ENCODE assay signal across 8 cellular contexts in the genomic region with DNA sequence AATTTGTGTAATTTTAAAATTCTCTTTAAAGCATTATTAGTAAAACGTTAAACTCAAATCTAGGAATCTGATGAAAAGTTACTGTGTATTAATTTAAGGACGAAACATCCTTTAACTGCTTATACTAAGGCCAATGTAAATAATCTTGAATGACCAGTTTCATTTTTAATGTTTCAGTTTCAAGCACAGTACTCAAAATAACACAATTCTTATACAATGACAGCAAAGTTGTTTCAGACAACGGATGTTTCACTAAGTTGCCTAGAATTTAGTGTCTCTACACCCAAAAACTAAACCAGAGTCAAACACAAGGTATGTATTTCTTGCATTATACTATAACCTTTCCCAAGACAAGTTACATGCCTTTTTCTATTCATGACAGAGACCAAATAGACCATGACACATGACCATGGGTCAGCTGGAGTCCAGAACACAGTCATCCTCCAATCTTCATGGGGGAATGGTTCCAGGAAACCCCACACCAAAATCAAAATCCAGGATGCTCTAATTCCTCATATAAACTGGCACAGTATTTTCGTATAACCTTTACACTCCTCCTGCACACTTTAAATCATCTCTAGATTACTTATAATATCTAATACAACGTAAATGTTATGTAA. TPM values are rescaled to one million over a fixed set of nuclear protein-coding genes. Genes with fewer than 3 reads are reported as not detected.
DNase-seq lines count a peak whose midpoint lies in the region; ATAC-seq and TF ChIP-seq lines count a peak whose summit lies in the region.

No MANE protein-coding gene starts in this region.

- H3K4me1 ChIP-seq in tibial nerve: peaks cover 0 to 91% (median 12%) of the 10 kb centered on the region in 4 donors
- peaks cover 6 to 13% of the 10 kb centered on the region in 2 donors for H3K4me1 ChIP-seq in thyroid gland

- H3K9me3 ChIP-seq in tibial nerve (no peaks in the 10 kb centered on the region), thyroid gland (no peaks in the 10 kb centered on the region)

- H3K27me3 ChIP-seq in brain microvascular endothelial cell (replicated peaks): no peaks in the 10 kb centered on the region
- no peaks in the 10 kb centered on the region for H3K27me3 ChIP-seq in tibial nerve
- no peaks in the 10 kb centered on the region for H3K27me3 ChIP-seq in thyroid gland

- DNase-seq in ELR (ENCODE audit: low read depth) (peak; percentile 7), brain microvascular endothelial cell (peak; percentile 36), GM19240 (ENCODE audit: insufficient read length, low spot score) (no peak), tibial nerve (ENCODE audit: low spot score in 2 of 2) (no peak), thyroid gland (no peak)
- no peak for DNase-seq in activated effector memory CD4-positive, alpha-beta T cell treated with anti-CD3 and anti-CD28 coated beads, Interleukin-2, amount 50 U/mL, for 16 hours

- H3K4me3 ChIP-seq in brain microvascular endothelial cell (ENCODE audit: low read depth, low read length): no peak overlapping the region
- no peak overlapping the region for H3K4me3 ChIP-seq in tibial nerve
- H3K4me3 ChIP-seq in thyroid gland (replicated peaks in 1 of 3): no peak overlapping the region

- in situ Hi-C loops in brain microvascular endothelial cell (cut with HindIII; ENCODE audit: low pct_ligation_motif_present, low sequenced_read_pairs): no loop called here

- TF ChIP-seq EP300 in tibial nerve (IDR thresholded peaks at IDR 0.05): no peak

- ATAC-seq in GM19452 (IDR thresholded peaks at IDR 0.05; ENCODE audit: unreplicated experiment) (peak; percentile 73), HG03064 (IDR thresholded peaks at IDR 0.05; ENCODE audit: low read depth, unreplicated experiment) (peak; percentile 87)

- TF ChIP-seq CTCF in brain microvascular endothelial cell (IDR thresholded peaks at IDR 0.05; ENCODE audit: low read depth, low read length, missing control alignments) (no peak), tibial nerve (IDR thresholded peaks at IDR 0.05) (no peak), thyroid gland (IDR thresholded peaks at IDR 0.05) (no peak)

- no peak for TF ChIP-seq POLR2A in tibial nerve (IDR thresholded peaks at IDR 0.05)
- TF ChIP-seq POLR2A in thyroid gland (IDR thresholded peaks at IDR 0.05): no peak

- H3K36me3 ChIP-seq in brain microvascular endothelial cell (replicated peaks) (no peaks in the 10 kb centered on the region), tibial nerve (no peaks in the 10 kb centered on the region), thyroid gland (no peaks in the 10 kb centered on the region)

- intact Hi-C loops in thyroid gland (cut with DNase I): no loop called here

- WGBS in tibial nerve, 2 donors: 72 to 75% methylated on average over 5 of the region's 5 CpGs
- 82 to 85% methylated on average over 5 of the region's 5 CpGs for WGBS in thyroid gland, 2 donors

- H3K27ac ChIP-seq in brain microvascular endothelial cell (peak overlapping the region; percentile 43), tibial nerve (no peak overlapping the region), thyroid gland (no peak overlapping the region)

RNA-seq across cellular contexts. Expression of a gene that starts 7.7 kb away (rescaled TPM):
- total RNA-seq in tibial nerve (10 to 100 TPM; 32.2 to 41.0 (median 36.8) TPM), thyroid gland (10 to 100 TPM; 28.0 to 45.9 (median 35.4) TPM)

Comparison
In these comparisons a context has a peak if more than half of its experiments do, and no peak if none do; other contexts are left out.
1. DNase-seq: peak in ELR (single experiment) and brain microvascular endothelial cell (single experiment); none in GM19240 (single experiment), tibial nerve (0 of 2), activated effector memory CD4-positive, alpha-beta T cell treated with anti-CD3 and anti-CD28 coated beads, Interleukin-2, amount 50 U/mL, for 16 hours (single experiment) and thyroid gland (0 of 2).